10 cellular contexts compared by ENCODE assay signal in the genomic region with DNA sequence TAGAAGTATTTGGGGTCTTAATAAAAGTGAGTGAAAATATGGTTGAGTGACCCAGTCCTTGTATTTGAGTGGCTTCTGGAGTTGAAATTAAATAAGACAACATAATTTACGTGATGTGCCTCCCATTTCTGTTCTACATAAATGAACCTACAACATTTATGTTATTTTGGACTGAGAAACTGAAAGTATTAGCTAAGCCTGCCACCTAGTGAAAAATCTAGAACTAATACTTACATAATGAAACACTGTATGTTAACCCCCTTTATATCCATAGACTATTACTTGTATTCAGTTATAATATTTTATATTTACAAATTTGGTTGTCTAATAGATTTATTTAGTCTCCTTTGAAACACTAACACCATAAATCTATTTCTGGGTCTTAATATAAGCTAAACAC.
A peak's percentile ranks its signal among the peaks of the same experiment; 100 is the strongest.
DNase-seq lines count a peak whose midpoint lies in the region; ATAC-seq, FAIRE-seq and TF ChIP-seq lines count a peak whose summit lies in the region.
"Had no signal": no experiment of that assay in that cellular context is flagged by ENCODE, and none has a peak within 500 bp of the region (broad histone marks: within the 10 kb centered on the region; RNA-seq: fewer than 3 reads in every experiment).

No MANE protein-coding gene starts in this region.

- H3K27ac ChIP-seq in MM.1S (ENCODE audit: low read length) = no peak overlapping the region
- H3K27ac ChIP-seq in pancreas = no peak overlapping the region
- H3K27ac ChIP-seq: BLaER1 treated with 17β-estradiol and CSF1 and Interleukin-3, amounts not matched to agents 10 nM and 100 nM had no signal

- no peak overlapping the region for H3K4me3 ChIP-seq in MM.1S (ENCODE audit: low read length)
- no peak overlapping the region for H3K4me3 ChIP-seq in pancreas
- H3K4me3 ChIP-seq: BLaER1 treated with 17β-estradiol and CSF1 and Interleukin-3, amounts not matched to agents 10 nM and 100 nM; MG63 had no signal

- TF ChIP-seq CTCF in MM.1S (IDR thresholded peaks at IDR 0.05; ENCODE audit: low read length) (peak; percentile 47), pancreas (IDR thresholded peaks at IDR 0.05) (no peak)

- H3K4me2 ChIP-seq in MM.1S (ENCODE audit: low read depth, low read length) = no peak overlapping the region
- H3K4me2 ChIP-seq: BLaER1 treated with 17β-estradiol and CSF1 and Interleukin-3, amounts not matched to agents 10 nM and 100 nM had no signal

- intact Hi-C loops in pancreas (cut with DNase I) = no loop called here

- H3K9ac ChIP-seq in MM.1S (ENCODE audit: low read length) = no peak overlapping the region
- H3K9ac ChIP-seq: BLaER1 treated with 17β-estradiol and CSF1 and Interleukin-3, amounts not matched to agents 10 nM and 100 nM had no signal

- no peaks in the 10 kb centered on the region for H3K9me2 ChIP-seq in MM.1S (replicated peaks; ENCODE audit: insufficient read depth, low read length)

- no peaks in the 10 kb centered on the region for H4K20me1 ChIP-seq in MM.1S (ENCODE audit: insufficient read depth, low read length)
- H4K20me1 ChIP-seq: BLaER1 treated with 17β-estradiol and CSF1 and Interleukin-3, amounts not matched to agents 10 nM and 100 nM had no signal

- no peaks in the 10 kb centered on the region for H3K4me1 ChIP-seq in MM.1S (ENCODE audit: low read length)
- H3K4me1 ChIP-seq in pancreas = no peaks in the 10 kb centered on the region
- H3K4me1 ChIP-seq: BLaER1 treated with 17β-estradiol and CSF1 and Interleukin-3, amounts not matched to agents 10 nM and 100 nM had no signal

- DNase-seq in NCI-H2196 (lab: John Stamatoyannopoulos, UW; ENCODE audit: unreplicated experiment) = peak; percentile 2
- DNase-seq in NCI-H2196 treated with DMSO at 0.1 percent for 48 hours (lab: John Stamatoyannopoulos, UW; ENCODE audit: unreplicated experiment) = no peak
- peak; percentile 75 for DNase-seq in MM.1S
- peak; percentile 44 for DNase-seq in amniotic stem cell (lab: John Stamatoyannopoulos, UW)
- no peak for DNase-seq in pancreas
- DNase-seq in NK-92 (lab: John Stamatoyannopoulos, UW; ENCODE audit: unreplicated experiment) = no peak
- DNase-seq: MG63 had no signal

- no peaks in the 10 kb centered on the region for H3F3A ChIP-seq in MM.1S (ENCODE audit: insufficient read depth, low read length)

- no peaks in the 10 kb centered on the region for H3K9me3 ChIP-seq in MM.1S (replicated peaks; ENCODE audit: insufficient read depth, low read length)
- H3K9me3 ChIP-seq in pancreas = no peaks in the 10 kb centered on the region
- H3K9me3 ChIP-seq: BLaER1 treated with 17β-estradiol and CSF1 and Interleukin-3, amounts not matched to agents 10 nM and 100 nM; MG63 had no signal

- H3K79me2 ChIP-seq in MM.1S (ENCODE audit: low read length) = no peaks in the 10 kb centered on the region

- H3K36me3 ChIP-seq in MM.1S (replicated peaks; ENCODE audit: insufficient read depth, low read length) (no peaks in the 10 kb centered on the region), pancreas (no peaks in the 10 kb centered on the region)
- H3K36me3 ChIP-seq: BLaER1 treated with 17β-estradiol and CSF1 and Interleukin-3, amounts not matched to agents 10 nM and 100 nM; MG63 had no signal

- FAIRE-seq in pancreas (lab: Jason Lieb, UNC) = peak; percentile 63

- H2AFZ ChIP-seq in MM.1S (ENCODE audit: low read length) = no peak overlapping the region

- ATAC-seq in pancreas = no peak
- ATAC-seq in HG03469 (IDR thresholded peaks at IDR 0.05; ENCODE audit: unreplicated experiment) = no peak
- no peak for ATAC-seq in HG02678 (IDR thresholded peaks at IDR 0.05; ENCODE audit: unreplicated experiment)

- WGBS in pancreas, 2 donors = 44 to 48% methylated on average over 1 of the region's 1 CpG

- no peaks in the 10 kb centered on the region for H3K27me3 ChIP-seq in MM.1S (replicated peaks; ENCODE audit: insufficient read depth, low read length)
- H3K27me3 ChIP-seq in pancreas = no peaks in the 10 kb centered on the region
- H3K27me3 ChIP-seq: BLaER1 treated with 17β-estradiol and CSF1 and Interleukin-3, amounts not matched to agents 10 nM and 100 nM; MG63 had no signal

Comparison
In these comparisons a context has a peak if more than half of its experiments do, and no peak if none do; other contexts are left out.
1. DNase-seq: peak in NCI-H2196 (single experiment), MM.1S (single experiment) and amniotic stem cell (single experiment); none in NCI-H2196 treated with DMSO at 0.1 percent for 48 hours (single experiment), pancreas (0 of 6) and NK-92 (single experiment).